Comparison of ENCODE assay signal across 29 cellular contexts in genomic region chr6:138018297-138018696, GRCh38.
"Had no signal": no experiment of that assay in that cellular context is flagged by ENCODE, and none has a peak within 500 bp of the region (broad histone marks: within the 10 kb centered on the region; RNA-seq: fewer than 3 reads in every experiment).

No MANE protein-coding gene starts in this region.

- FAIRE-seq: urothelium cell line had no signal

- H3K27ac ChIP-seq: stomach, suprapubic skin, testis, thoracic aorta, thyroid gland, tibial artery, tibial nerve, transverse colon, upper lobe of left lung, upper lobe of right lung, uterus, vagina had no signal

- H3K27me3 Mint-ChIP-seq: type B pancreatic cell had no signal

- H3K4me3 ChIP-seq: stomach, suprapubic skin, testis, thoracic aorta, thyroid gland, tibial artery, tibial nerve, transverse colon, upper lobe of left lung, upper lobe of right lung, uterus, vagina had no signal

- H3K9me3 Mint-ChIP-seq: stimulated activated effector memory CD8-positive, alpha-beta T cell treated with anti-CD3 and anti-CD28 coated beads, Interleukin-12 subunit alpha, Interleukin-12 subunit beta, amount 100 ng/mL, for 72 hours; stimulated activated memory B cell treated with anti-CD40 and anti-IgM and Interleukin-4, amounts not matched to agents 10 μg/mL and 1 μg/mL and 100 μg/mL, for 72 hours; stimulated activated naive B cell treated with anti-CD40 and anti-IgM and Interleukin-4, amounts not matched to agents 10 μg/mL and 1 μg/mL and 100 μg/mL, for 72 hours; stimulated activated naive CD8-positive, alpha-beta T cell treated with anti-CD3 and anti-CD28 coated beads, Interleukin-15, amount 100 ng/mL, for 72 hours; stimulated activated naive CD8-positive, alpha-beta T cell treated with anti-CD3 and anti-CD28 coated beads, Interleukin-15, Interleukin-2, amounts not matched to agents 100 ng/mL and 50 ng/mL, for 24 hours had no signal

- H3K9me3 ChIP-seq: stomach, suprapubic skin, testis, thoracic aorta, thyroid gland, tibial artery, tibial nerve, transverse colon, upper lobe of left lung, upper lobe of right lung, uterus, vagina had no signal

- H3K27ac Mint-ChIP-seq: stimulated activated effector memory CD8-positive, alpha-beta T cell treated with anti-CD3 and anti-CD28 coated beads, Interleukin-12 subunit alpha, Interleukin-12 subunit beta, amount 100 ng/mL, for 72 hours; stimulated activated memory B cell treated with anti-CD40 and anti-IgM and Interleukin-4, amounts not matched to agents 10 μg/mL and 1 μg/mL and 100 μg/mL, for 72 hours; stimulated activated naive B cell treated with anti-CD40 and anti-IgM and Interleukin-4, amounts not matched to agents 10 μg/mL and 1 μg/mL and 100 μg/mL, for 72 hours; stimulated activated naive CD8-positive, alpha-beta T cell treated with anti-CD3 and anti-CD28 coated beads, Interleukin-15, amount 100 ng/mL, for 72 hours; stimulated activated naive CD8-positive, alpha-beta T cell treated with anti-CD3 and anti-CD28 coated beads, Interleukin-15, Interleukin-2, amounts not matched to agents 100 ng/mL and 50 ng/mL, for 24 hours; type B pancreatic cell had no signal

- H3K4me1 ChIP-seq: stomach, testis, thyroid gland, tibial artery, tibial nerve, upper lobe of left lung, upper lobe of right lung, uterus had no signal

- H3K27me3 ChIP-seq: stomach, suprapubic skin, testis, thyroid gland, tibial artery, tibial nerve, transverse colon, upper lobe of left lung, upper lobe of right lung, uterus, vagina had no signal

- H3K36me3 ChIP-seq: stomach, suprapubic skin, thoracic aorta, thyroid gland, tibial artery, tibial nerve, transverse colon, upper lobe of left lung, upper lobe of right lung, uterus, vagina had no signal

- H3K4me1 Mint-ChIP-seq: stimulated activated effector memory CD8-positive, alpha-beta T cell treated with anti-CD3 and anti-CD28 coated beads, Interleukin-12 subunit alpha, Interleukin-12 subunit beta, amount 100 ng/mL, for 72 hours; stimulated activated memory B cell treated with anti-CD40 and anti-IgM and Interleukin-4, amounts not matched to agents 10 μg/mL and 1 μg/mL and 100 μg/mL, for 72 hours had no signal

- DNase-seq: stimulated activated CD4-positive, alpha-beta T cell treated with anti-CD3 and anti-CD28 coated beads, Interleukin-2, amount 100 ng/mL, for 48 hours; stimulated activated CD4-positive, alpha-beta T cell treated with anti-CD3 and anti-CD28 coated beads, Interleukin-4, amount 100 ng/mL, for 1 hour; stimulated activated CD4-positive, alpha-beta T cell treated with anti-CD3 and anti-CD28 coated beads, Interleukin-4, amount 100 ng/mL, for 24 hours; stimulated activated CD4-positive, alpha-beta T cell treated with anti-CD3 and anti-CD28 coated beads, Interleukin-4, amount 100 ng/mL, for 4 hours; stimulated activated CD8-positive, alpha-beta memory T cell treated with anti-CD3 and anti-CD28 coated beads, Interleukin-4, amount 100 ng/mL, for 48 hours; stimulated activated naive B cell treated with anti-CD40 and anti-IgM and Interleukin-4, amounts not matched to agents 10 μg/mL and 1 μg/mL and 100 μg/mL, for 72 hours; stimulated activated naive CD4-positive, alpha-beta T cell; stimulated activated naive CD4-positive, alpha-beta T cell treated with Interleukin-2 at 50 U/mL for 16 hours; stimulated activated naive CD8-positive, alpha-beta T cell treated with anti-CD3 and anti-CD28 coated beads, Interleukin-15, amount 100 ng/mL, for 72 hours; stimulated activated naive CD8-positive, alpha-beta T cell treated with anti-CD3 and anti-CD28 coated beads, Interleukin-15, Interleukin-2, amounts not matched to agents 100 U/mL and 50 U/mL, for 24 hours; stomach; substantia nigra; testis; thyroid gland; tibial artery; transverse colon; trophoblast cell; upper lobe of left lung; upper lobe of right lung; uterus had no signal

- ATAC-seq: stimulated activated effector memory CD8-positive, alpha-beta T cell treated with anti-CD3 and anti-CD28 coated beads, Interleukin-12 subunit alpha, Interleukin-12 subunit beta, amount 100 ng/mL, for 72 hours; stimulated activated memory B cell treated with anti-CD40 and anti-IgM and Interleukin-4, amounts not matched to agents 10 μg/mL and 1 μg/mL and 100 μg/mL, for 72 hours; stimulated activated naive B cell treated with anti-CD40 and anti-IgM and Interleukin-4, amounts not matched to agents 10 μg/mL and 1 μg/mL and 100 μg/mL, for 72 hours; stimulated activated naive CD8-positive, alpha-beta T cell treated with anti-CD3 and anti-CD28 coated beads, Interleukin-15, amount 100 ng/mL, for 72 hours; stimulated activated naive CD8-positive, alpha-beta T cell treated with anti-CD3 and anti-CD28 coated beads, Interleukin-15, Interleukin-2, amounts not matched to agents 100 U/mL and 50 U/mL, for 24 hours; upper lobe of right lung had no signal

- H3K4me3 Mint-ChIP-seq: stimulated activated effector memory CD8-positive, alpha-beta T cell treated with anti-CD3 and anti-CD28 coated beads, Interleukin-12 subunit alpha, Interleukin-12 subunit beta, amount 100 ng/mL, for 72 hours; stimulated activated memory B cell treated with anti-CD40 and anti-IgM and Interleukin-4, amounts not matched to agents 10 μg/mL and 1 μg/mL and 100 μg/mL, for 72 hours; stimulated activated naive B cell treated with anti-CD40 and anti-IgM and Interleukin-4, amounts not matched to agents 10 μg/mL and 1 μg/mL and 100 μg/mL, for 72 hours; stimulated activated naive CD8-positive, alpha-beta T cell treated with anti-CD3 and anti-CD28 coated beads, Interleukin-15, amount 100 ng/mL, for 72 hours; stimulated activated naive CD8-positive, alpha-beta T cell treated with anti-CD3 and anti-CD28 coated beads, Interleukin-15, Interleukin-2, amounts not matched to agents 100 ng/mL and 50 ng/mL, for 24 hours; type B pancreatic cell had no signal

- H3K36me3 Mint-ChIP-seq: stimulated activated effector memory CD8-positive, alpha-beta T cell treated with anti-CD3 and anti-CD28 coated beads, Interleukin-12 subunit alpha, Interleukin-12 subunit beta, amount 100 ng/mL, for 72 hours; stimulated activated memory B cell treated with anti-CD40 and anti-IgM and Interleukin-4, amounts not matched to agents 10 μg/mL and 1 μg/mL and 100 μg/mL, for 72 hours; stimulated activated naive B cell treated with anti-CD40 and anti-IgM and Interleukin-4, amounts not matched to agents 10 μg/mL and 1 μg/mL and 100 μg/mL, for 72 hours; type B pancreatic cell had no signal
